In the genomic region with DNA sequence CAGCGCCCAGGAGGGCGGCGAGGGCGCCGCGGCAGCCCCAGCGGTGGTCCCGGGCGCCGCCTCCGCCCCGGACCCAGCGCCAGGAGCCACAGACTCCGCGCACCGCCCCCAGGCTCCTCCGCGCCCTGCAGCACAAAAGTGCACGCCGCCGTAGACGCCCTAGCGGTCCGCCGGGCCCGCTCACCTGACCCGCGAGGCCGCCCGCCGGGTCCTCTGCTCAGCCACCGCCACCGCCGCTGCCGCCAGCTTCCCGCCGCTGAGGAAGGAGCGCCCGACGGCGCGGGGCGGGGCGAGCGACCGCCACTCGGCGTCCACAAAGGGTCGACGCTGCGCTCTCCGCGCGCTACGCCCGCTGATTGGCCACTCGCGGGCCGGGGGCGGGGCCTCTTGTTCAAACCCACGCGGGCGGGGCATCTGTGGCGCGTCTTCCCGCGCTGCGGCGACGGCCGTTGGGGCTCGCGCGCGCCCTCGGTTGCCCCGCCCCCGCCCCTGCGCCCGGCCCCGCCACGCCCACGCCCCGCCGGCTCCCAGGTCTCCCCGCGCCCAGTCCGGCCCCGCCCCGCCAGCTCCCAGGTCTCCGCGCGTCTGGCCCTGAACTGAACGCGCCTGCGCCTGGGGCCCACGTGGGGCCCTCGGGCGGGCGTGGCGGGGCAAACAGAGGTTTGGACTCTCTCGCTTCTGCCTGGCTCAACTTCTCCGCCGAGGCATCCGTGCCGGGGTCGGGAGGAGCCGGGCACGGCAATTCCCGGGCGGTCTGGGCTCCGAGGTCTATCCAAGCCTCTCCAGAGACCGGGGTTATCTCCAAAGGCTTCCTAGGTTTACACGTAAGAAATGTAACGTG, we compare ENCODE assay signal across 1 cellular context.
TF ChIP-seq lines count a peak whose summit lies in the region.

A gene (minus strand): TSS at position 269 of the 841 bp plus-strand sequence. CDS start 9,154 bp downstream, outside the sequence.

TF ChIP-seq in HEK293, 187 proteins besides CTCF, POLR2A, EP300 and RAD21 (continued from another document and continues in another):
- TF ChIP-seq, protein P1, sequence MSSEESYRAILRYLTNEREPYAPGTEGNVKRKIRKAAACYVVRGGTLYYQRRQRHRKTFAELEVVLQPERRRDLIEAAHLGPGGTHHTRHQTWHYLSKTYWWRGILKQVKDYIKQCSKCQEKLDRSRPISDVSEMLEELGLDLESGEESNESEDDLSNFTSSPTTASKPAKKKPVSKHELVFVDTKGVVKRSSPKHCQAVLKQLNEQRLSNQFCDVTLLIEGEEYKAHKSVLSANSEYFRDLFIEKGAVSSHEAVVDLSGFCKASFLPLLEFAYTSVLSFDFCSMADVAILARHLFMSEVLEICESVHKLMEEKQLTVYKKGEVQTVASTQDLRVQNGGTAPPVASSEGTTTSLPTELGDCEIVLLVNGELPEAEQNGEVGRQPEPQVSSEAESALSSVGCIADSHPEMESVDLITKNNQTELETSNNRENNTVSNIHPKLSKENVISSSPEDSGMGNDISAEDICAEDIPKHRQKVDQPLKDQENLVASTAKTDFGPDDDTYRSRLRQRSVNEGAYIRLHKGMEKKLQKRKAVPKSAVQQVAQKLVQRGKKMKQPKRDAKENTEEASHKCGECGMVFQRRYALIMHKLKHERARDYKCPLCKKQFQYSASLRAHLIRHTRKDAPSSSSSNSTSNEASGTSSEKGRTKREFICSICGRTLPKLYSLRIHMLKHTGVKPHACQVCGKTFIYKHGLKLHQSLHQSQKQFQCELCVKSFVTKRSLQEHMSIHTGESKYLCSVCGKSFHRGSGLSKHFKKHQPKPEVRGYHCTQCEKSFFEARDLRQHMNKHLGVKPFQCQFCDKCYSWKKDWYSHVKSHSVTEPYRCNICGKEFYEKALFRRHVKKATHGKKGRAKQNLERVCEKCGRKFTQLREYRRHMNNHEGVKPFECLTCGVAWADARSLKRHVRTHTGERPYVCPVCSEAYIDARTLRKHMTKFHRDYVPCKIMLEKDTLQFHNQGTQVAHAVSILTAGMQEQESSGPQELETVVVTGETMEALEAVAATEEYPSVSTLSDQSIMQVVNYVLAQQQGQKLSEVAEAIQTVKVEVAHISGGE (tag by site-specific recombination; conservative IDR thresholded peaks at IDR 0.05; ENCODE audit: low read depth), result no peak
- TF ChIP-seq ZEB2 (tag by site-specific recombination; IDR thresholded peaks at IDR 0.05) (no peak), HOXC10 (CRISPR knock-in tag; IDR thresholded peaks at IDR 0.05) (no peak), ZNF366 (tag by site-specific recombination; conservative IDR thresholded peaks at IDR 0.05) (no peak), ZNF701 (tag by site-specific recombination; IDR thresholded peaks at IDR 0.05) (no peak), ZNF10 (tag by site-specific recombination; IDR thresholded peaks at IDR 0.05) (no peak), REPIN1 (tag by site-specific recombination; IDR thresholded peaks at IDR 0.05; ENCODE audit: low read depth) (no peak), OVOL3 (tag by site-specific recombination; IDR thresholded peaks at IDR 0.05) (no peak), ZNF404 (tag by site-specific recombination; IDR thresholded peaks at IDR 0.05) (no peak), ZNF133 (tag by site-specific recombination; IDR thresholded peaks at IDR 0.05) (no peak), ZBTB1 (tag by site-specific recombination; IDR thresholded peaks at IDR 0.05) (no peak), ZSCAN30 (tag by site-specific recombination; IDR thresholded peaks at IDR 0.05) (0 out of 2 replicates have a peak, but pooled peaks have one; percentile 59), ZNF837 (tag by site-specific recombination; IDR thresholded peaks at IDR 0.05) (no peak), ZNF132 (tag by site-specific recombination; IDR thresholded peaks at IDR 0.05; ENCODE audit: borderline replicate concordance) (no peak), RBAK (tag by site-specific recombination; IDR thresholded peaks at IDR 0.05) (no peak), ZNF792 (tag by site-specific recombination; IDR thresholded peaks at IDR 0.05) (no peak), MEIS1 (CRISPR knock-in tag; IDR thresholded peaks at IDR 0.05; ENCODE audit: borderline replicate concordance) (peak; percentile 29; the same call in 1 of the 2 replicates), ZNF521 (tag by site-specific recombination; IDR thresholded peaks at IDR 0.05) (no peak), ZNF2 (tag by site-specific recombination; IDR thresholded peaks at IDR 0.05) (no peak), MZF1 (tag by site-specific recombination; IDR thresholded peaks at IDR 0.05; ENCODE audit: borderline replicate concordance) (no peak), ZNF174 (tag by site-specific recombination; IDR thresholded peaks at IDR 0.05) (no peak), ZNF777 (tag by site-specific recombination; IDR thresholded peaks at IDR 0.05; ENCODE audit: borderline replicate concordance) (no peak), ZNF624 (tag by site-specific recombination; IDR thresholded peaks at IDR 0.05) (no peak), ZNF610 (tag by site-specific recombination; IDR thresholded peaks at IDR 0.05; ENCODE audit: borderline replicate concordance) (no peak), YY1 (tag by site-specific recombination; IDR thresholded peaks at IDR 0.05) (no peak), ZFP3 (tag by site-specific recombination; IDR thresholded peaks at IDR 0.05; ENCODE audit: low read depth) (no peak), ZNF138 (tag by site-specific recombination; IDR thresholded peaks at IDR 0.05; ENCODE audit: borderline replicate concordance) (no peak), PRDM1 (tag by site-specific recombination; IDR thresholded peaks at IDR 0.05) (no peak), ZNF670 (tag by site-specific recombination; IDR thresholded peaks at IDR 0.05; ENCODE audit: low read depth) (no peak), ZNF169 (tag by site-specific recombination; IDR thresholded peaks at IDR 0.05) (no peak), ZFP69B (tag by site-specific recombination; IDR thresholded peaks at IDR 0.05) (no peak), ZNF501 (tag by site-specific recombination; IDR thresholded peaks at IDR 0.05) (0 out of 2 replicates have a peak, but pooled peaks have one; percentile 63), ZNF184 (tag by site-specific recombination; IDR thresholded peaks at IDR 0.05) (no peak), HOXD13 (CRISPR knock-in tag; IDR thresholded peaks at IDR 0.05; ENCODE audit: borderline replicate concordance) (no peak), ZNF529 (tag by site-specific recombination; IDR thresholded peaks at IDR 0.05; ENCODE audit: insufficient replicate concordance) (no peak), ZNF266 (tag by site-specific recombination; IDR thresholded peaks at IDR 0.05; ENCODE audit: low read depth) (no peak), ZNF658 (tag by site-specific recombination; IDR thresholded peaks at IDR 0.05) (no peak), ZNF19 (tag by site-specific recombination; IDR thresholded peaks at IDR 0.05; ENCODE audit: low read depth) (no peak), ZIC2 (tag by site-specific recombination; IDR thresholded peaks at IDR 0.05) (no peak), ZNF335 (tag by site-specific recombination; conservative IDR thresholded peaks at IDR 0.05) (peak; percentile 95; the same call in 1 of the 2 replicates), ZNF239 (tag by site-specific recombination; IDR thresholded peaks at IDR 0.05) (no peak), ZNF549 (tag by site-specific recombination; IDR thresholded peaks at IDR 0.05) (no peak), IKZF3 (tag by site-specific recombination; IDR thresholded peaks at IDR 0.05) (no peak), ZNF274 (IDR thresholded peaks at IDR 0.05; ENCODE audit: low read length) (no peak), ZNF274 (tag by site-specific recombination; IDR thresholded peaks at IDR 0.05; ENCODE audit: borderline replicate concordance) (no peak), ZNF585B (tag by site-specific recombination; IDR thresholded peaks at IDR 0.05) (no peak), ZFP41 (tag by site-specific recombination; IDR thresholded peaks at IDR 0.05; ENCODE audit: borderline replicate concordance) (no peak), MYNN (tag by site-specific recombination; IDR thresholded peaks at IDR 0.05; ENCODE audit: borderline replicate concordance) (no peak)
- TF ChIP-seq, protein P2, sequence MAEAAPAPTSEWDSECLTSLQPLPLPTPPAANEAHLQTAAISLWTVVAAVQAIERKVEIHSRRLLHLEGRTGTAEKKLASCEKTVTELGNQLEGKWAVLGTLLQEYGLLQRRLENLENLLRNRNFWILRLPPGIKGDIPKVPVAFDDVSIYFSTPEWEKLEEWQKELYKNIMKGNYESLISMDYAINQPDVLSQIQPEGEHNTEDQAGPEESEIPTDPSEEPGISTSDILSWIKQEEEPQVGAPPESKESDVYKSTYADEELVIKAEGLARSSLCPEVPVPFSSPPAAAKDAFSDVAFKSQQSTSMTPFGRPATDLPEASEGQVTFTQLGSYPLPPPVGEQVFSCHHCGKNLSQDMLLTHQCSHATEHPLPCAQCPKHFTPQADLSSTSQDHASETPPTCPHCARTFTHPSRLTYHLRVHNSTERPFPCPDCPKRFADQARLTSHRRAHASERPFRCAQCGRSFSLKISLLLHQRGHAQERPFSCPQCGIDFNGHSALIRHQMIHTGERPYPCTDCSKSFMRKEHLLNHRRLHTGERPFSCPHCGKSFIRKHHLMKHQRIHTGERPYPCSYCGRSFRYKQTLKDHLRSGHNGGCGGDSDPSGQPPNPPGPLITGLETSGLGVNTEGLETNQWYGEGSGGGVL (tag by site-specific recombination; IDR thresholded peaks at IDR 0.05), result 0 out of 2 replicates have a peak, but pooled peaks have one; percentile 5
- TF ChIP-seq, protein P3, sequence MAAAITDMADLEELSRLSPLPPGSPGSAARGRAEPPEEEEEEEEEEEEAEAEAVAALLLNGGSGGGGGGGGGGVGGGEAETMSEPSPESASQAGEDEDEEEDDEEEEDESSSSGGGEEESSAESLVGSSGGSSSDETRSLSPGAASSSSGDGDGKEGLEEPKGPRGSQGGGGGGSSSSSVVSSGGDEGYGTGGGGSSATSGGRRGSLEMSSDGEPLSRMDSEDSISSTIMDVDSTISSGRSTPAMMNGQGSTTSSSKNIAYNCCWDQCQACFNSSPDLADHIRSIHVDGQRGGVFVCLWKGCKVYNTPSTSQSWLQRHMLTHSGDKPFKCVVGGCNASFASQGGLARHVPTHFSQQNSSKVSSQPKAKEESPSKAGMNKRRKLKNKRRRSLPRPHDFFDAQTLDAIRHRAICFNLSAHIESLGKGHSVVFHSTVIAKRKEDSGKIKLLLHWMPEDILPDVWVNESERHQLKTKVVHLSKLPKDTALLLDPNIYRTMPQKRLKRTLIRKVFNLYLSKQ (tag by site-specific recombination; IDR thresholded peaks at IDR 0.05; ENCODE audit: borderline replicate concordance), result no peak
- TF ChIP-seq, protein P4, sequence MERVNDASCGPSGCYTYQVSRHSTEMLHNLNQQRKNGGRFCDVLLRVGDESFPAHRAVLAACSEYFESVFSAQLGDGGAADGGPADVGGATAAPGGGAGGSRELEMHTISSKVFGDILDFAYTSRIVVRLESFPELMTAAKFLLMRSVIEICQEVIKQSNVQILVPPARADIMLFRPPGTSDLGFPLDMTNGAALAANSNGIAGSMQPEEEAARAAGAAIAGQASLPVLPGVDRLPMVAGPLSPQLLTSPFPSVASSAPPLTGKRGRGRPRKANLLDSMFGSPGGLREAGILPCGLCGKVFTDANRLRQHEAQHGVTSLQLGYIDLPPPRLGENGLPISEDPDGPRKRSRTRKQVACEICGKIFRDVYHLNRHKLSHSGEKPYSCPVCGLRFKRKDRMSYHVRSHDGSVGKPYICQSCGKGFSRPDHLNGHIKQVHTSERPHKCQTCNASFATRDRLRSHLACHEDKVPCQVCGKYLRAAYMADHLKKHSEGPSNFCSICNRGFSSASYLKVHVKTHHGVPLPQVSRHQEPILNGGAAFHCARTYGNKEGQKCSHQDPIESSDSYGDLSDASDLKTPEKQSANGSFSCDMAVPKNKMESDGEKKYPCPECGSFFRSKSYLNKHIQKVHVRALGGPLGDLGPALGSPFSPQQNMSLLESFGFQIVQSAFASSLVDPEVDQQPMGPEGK (tag by site-specific recombination; IDR thresholded peaks at IDR 0.05), result no peak
- TF ChIP-seq, protein P5, sequence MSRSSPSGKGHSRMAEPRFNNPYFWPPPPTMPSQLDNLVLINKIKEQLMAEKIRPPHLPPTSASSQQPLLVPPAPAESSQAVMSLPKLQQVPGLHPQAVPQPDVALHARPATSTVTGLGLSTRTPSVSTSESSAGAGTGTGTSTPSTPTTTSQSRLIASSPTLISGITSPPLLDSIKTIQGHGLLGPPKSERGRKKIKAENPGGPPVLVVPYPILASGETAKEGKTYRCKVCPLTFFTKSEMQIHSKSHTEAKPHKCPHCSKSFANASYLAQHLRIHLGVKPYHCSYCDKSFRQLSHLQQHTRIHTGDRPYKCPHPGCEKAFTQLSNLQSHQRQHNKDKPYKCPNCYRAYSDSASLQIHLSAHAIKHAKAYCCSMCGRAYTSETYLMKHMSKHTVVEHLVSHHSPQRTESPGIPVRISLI (tag by site-specific recombination; IDR thresholded peaks at IDR 0.05), result no peak
- TF ChIP-seq, protein P6, sequence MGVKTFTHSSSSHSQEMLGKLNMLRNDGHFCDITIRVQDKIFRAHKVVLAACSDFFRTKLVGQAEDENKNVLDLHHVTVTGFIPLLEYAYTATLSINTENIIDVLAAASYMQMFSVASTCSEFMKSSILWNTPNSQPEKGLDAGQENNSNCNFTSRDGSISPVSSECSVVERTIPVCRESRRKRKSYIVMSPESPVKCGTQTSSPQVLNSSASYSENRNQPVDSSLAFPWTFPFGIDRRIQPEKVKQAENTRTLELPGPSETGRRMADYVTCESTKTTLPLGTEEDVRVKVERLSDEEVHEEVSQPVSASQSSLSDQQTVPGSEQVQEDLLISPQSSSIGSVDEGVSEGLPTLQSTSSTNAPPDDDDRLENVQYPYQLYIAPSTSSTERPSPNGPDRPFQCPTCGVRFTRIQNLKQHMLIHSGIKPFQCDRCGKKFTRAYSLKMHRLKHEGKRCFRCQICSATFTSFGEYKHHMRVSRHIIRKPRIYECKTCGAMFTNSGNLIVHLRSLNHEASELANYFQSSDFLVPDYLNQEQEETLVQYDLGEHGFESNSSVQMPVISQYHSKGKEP (tag by site-specific recombination; IDR thresholded peaks at IDR 0.05), result no peak
- TF ChIP-seq, protein P7, sequence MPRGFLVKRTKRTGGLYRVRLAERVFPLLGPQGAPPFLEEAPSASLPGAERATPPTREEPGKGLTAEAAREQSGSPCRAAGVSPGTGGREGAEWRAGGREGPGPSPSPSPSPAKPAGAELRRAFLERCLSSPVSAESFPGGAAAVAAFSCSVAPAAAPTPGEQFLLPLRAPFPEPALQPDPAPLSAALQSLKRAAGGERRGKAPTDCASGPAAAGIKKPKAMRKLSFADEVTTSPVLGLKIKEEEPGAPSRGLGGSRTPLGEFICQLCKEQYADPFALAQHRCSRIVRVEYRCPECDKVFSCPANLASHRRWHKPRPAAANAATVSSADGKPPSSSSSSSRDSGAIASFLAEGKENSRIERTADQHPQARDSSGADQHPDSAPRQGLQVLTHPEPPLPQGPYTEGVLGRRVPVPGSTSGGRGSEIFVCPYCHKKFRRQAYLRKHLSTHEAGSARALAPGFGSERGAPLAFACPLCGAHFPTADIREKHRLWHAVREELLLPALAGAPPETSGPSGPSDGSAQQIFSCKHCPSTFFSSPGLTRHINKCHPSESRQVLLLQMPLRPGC (tag by site-specific recombination; IDR thresholded peaks at IDR 0.05), result no peak
